In the genomic region with DNA sequence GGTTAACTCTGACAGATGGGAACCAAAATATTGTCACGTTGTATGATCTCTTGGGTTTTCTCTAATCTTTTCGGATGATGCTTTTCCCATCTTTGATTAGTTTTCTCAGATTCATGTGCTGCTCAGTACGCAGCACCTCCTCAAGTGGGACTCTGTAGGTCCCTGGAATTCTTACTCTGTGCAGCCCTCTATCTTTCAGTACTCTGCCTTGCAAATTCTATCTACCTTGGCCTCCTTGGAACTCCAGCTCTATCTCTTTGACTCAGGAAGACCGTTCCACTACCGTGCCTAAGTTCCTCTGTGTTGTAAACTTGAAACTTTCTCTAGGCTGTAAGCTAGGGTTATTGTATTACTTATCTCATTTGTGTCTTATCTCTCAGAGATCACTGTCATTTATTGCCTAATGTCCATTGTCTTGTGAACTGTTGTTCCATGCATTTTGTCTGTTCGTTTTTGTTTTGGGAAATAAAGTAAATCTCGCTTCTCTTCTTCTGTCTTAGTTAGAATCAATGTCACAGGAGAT, we compare ENCODE assay signal across 19 cellular contexts. TPM values are rescaled to one million over a fixed set of nuclear protein-coding genes. Genes with fewer than 3 reads are reported as not detected.
DNase-seq lines count a peak whose midpoint lies in the region; ATAC-seq and TF ChIP-seq lines count a peak whose summit lies in the region.
"Had no signal": no experiment of that assay in that cellular context is flagged by ENCODE, and none has a peak within 500 bp of the region (broad histone marks: within the 10 kb centered on the region; RNA-seq: fewer than 3 reads in every experiment).

No MANE protein-coding gene starts in this region.

- no peak for TF ChIP-seq CTCF in glutamatergic neuron (IDR thresholded peaks at IDR 0.05; ENCODE audit: partially characterized antibody, unreplicated experiment)

- H3K27me3 ChIP-seq in iPS-20b (ENCODE audit: insufficient read depth, low read length) = no peaks in the 10 kb centered on the region
- H3K27me3 ChIP-seq: BLaER1, SJCRH30 had no signal

- H3K27me3 Mint-ChIP-seq in naive thymus-derived CD8-positive, alpha-beta T cell = peaks cover 5 to 27% (median 17%) of the 10 kb centered on the region in 5 donors
- no peaks in the 10 kb centered on the region for H3K27me3 Mint-ChIP-seq in glutamatergic neuron (ENCODE audit: unreplicated experiment)

- H3K36me3 Mint-ChIP-seq in naive thymus-derived CD8-positive, alpha-beta T cell = no peaks in the 10 kb centered on the region
- H3K36me3 Mint-ChIP-seq in glutamatergic neuron (ENCODE audit: unreplicated experiment) = no peaks in the 10 kb centered on the region

- no peak overlapping the region for H3K9ac ChIP-seq in iPS-20b (ENCODE audit: low read depth, low read length)
- H3K9ac ChIP-seq: BLaER1 had no signal

- peak; percentile 13 for DNase-seq in DMS79 treated with DMSO at 0.1 percent for 48 hours (lab: John Stamatoyannopoulos, UW)
- no peak for DNase-seq in DMS79 (lab: John Stamatoyannopoulos, UW)
- DNase-seq in SK-N-DZ (ENCODE audit: low spot score) = peak; percentile 52
- no peak for DNase-seq in erythroblast (lab: John Stamatoyannopoulos, UW)
- DNase-seq in naive thymus-derived CD8-positive, alpha-beta T cell = no peak
- no peak for DNase-seq in glutamatergic neuron
- DNase-seq: ACHN; CD4-positive, alpha-beta T cell; DMS 273 treated with DMSO at 0.1 percent for 48 hours; GOT3; MG63; NCI-H1048; NCI-H2227 treated with DMSO at 0.1 percent for 48 hours; NK-92 treated with Interleukin-12 subunit alpha and Interleukin-12 subunit beta, amount 100 ng/mL, for 24 hours; SJCRH30 had no signal

- H3K27ac ChIP-seq in iPS-20b (ENCODE audit: low read length) = no peak overlapping the region
- H3K27ac ChIP-seq: 22Rv1, BLaER1, SJCRH30 had no signal

- no peak for ATAC-seq in naive thymus-derived CD8-positive, alpha-beta T cell
- ATAC-seq in GM18511 (IDR thresholded peaks at IDR 0.05; ENCODE audit: unreplicated experiment) = no peak

- no peak for TF ChIP-seq POLR2A in erythroblast (IDR thresholded peaks at IDR 0.05; ENCODE audit: low read length)

- H3K4me1 Mint-ChIP-seq in naive thymus-derived CD8-positive, alpha-beta T cell = no peaks in the 10 kb centered on the region
- peaks cover 9% of the 10 kb centered on the region for H3K4me1 Mint-ChIP-seq in glutamatergic neuron (ENCODE audit: low read depth, unreplicated experiment)

- POLR2A ChIA-PET in naive thymus-derived CD8-positive, alpha-beta T cell (lab: Charles Lee) = no interaction called here

- H3K4me3 Mint-ChIP-seq in naive thymus-derived CD8-positive, alpha-beta T cell = no peak overlapping the region
- no peak overlapping the region for H3K4me3 Mint-ChIP-seq in glutamatergic neuron (ENCODE audit: unreplicated experiment)
- H3K4me3 Mint-ChIP-seq: CD4-positive, alpha-beta T cell had no signal

- peak overlapping the region; percentile 34 for H3K4me3 ChIP-seq in iPS-20b (ENCODE audit: low read length)
- H3K4me3 ChIP-seq: BLaER1, MG63, SJCRH30 had no signal

- no peaks in the 10 kb centered on the region for H3K9me3 ChIP-seq in iPS-20b (ENCODE audit: insufficient read depth, low read depth, low read length)
- H3K9me3 ChIP-seq: BLaER1, MG63, SJCRH30 had no signal

- no peaks in the 10 kb centered on the region for H3K36me3 ChIP-seq in iPS-20b (ENCODE audit: insufficient read depth, low read depth, low read length)
- H3K36me3 ChIP-seq: BLaER1, MG63, SJCRH30 had no signal

- H3K9me3 Mint-ChIP-seq in naive thymus-derived CD8-positive, alpha-beta T cell = no peaks in the 10 kb centered on the region
- H3K9me3 Mint-ChIP-seq in glutamatergic neuron (ENCODE audit: unreplicated experiment) = no peaks in the 10 kb centered on the region
- H3K9me3 Mint-ChIP-seq: CD4-positive, alpha-beta T cell had no signal

- H3K27ac Mint-ChIP-seq in naive thymus-derived CD8-positive, alpha-beta T cell = no peak overlapping the region
- H3K27ac Mint-ChIP-seq in glutamatergic neuron (ENCODE audit: unreplicated experiment) = no peak overlapping the region
- H3K27ac Mint-ChIP-seq: CD4-positive, alpha-beta T cell had no signal

- peaks cover 13% of the 10 kb centered on the region; the same call in 1 of the 2 replicates for H3K4me1 ChIP-seq in iPS-20b (ENCODE audit: insufficient read depth, low read length)
- H3K4me1 ChIP-seq: BLaER1, SJCRH30 had no signal

RNA-seq across cellular contexts. Expression of gene CHORDC1, which starts 20.1 kb away (rescaled TPM):
- 62.6 and 94.4 TPM in 2 replicates for polyA plus RNA-seq in SK-N-DZ (2014; cell fraction: cytosol; rRNA removed)
- 126 and 166 TPM in 2 replicates for polyA plus RNA-seq in SK-N-DZ (2014; cell fraction: nucleus; rRNA removed)
- total RNA-seq in naive thymus-derived CD8-positive, alpha-beta T cell = 10 to 100 TPM; 77.9 to 83.8 TPM
- polyA plus RNA-seq in naive thymus-derived CD8-positive, alpha-beta T cell = 10 to 100 TPM; 12.8 to 27.4 (median 21.1) TPM
- 49.2 TPM for total RNA-seq in glutamatergic neuron (ENCODE audit: unreplicated experiment)

Comparison
In these comparisons a context has a peak if more than half of its experiments do, and no peak if none do; other contexts are left out.
1. DNase-seq: peak in DMS79 treated with DMSO at 0.1 percent for 48 hours (single experiment) and SK-N-DZ (single experiment); none in DMS79 (single experiment), erythroblast (0 of 2), naive thymus-derived CD8-positive, alpha-beta T cell (0 of 10) and glutamatergic neuron (single experiment).